Comparison of ENCODE assay signal across 1 cellular context in genomic region chr11:68022531-68022930, GRCh38.
TF ChIP-seq lines count a peak whose summit lies in the region.

No MANE protein-coding gene starts in this region.

TF ChIP-seq in HepG2, 621 proteins besides CTCF, POLR2A, EP300 and RAD21:
- TF ChIP-seq U2AF1 (optimal IDR thresholded peaks at IDR 0.05; ENCODE audit: low read depth, low read length), result no peak
- TF ChIP-seq ZNF263 (CRISPR knock-in tag; IDR thresholded peaks at IDR 0.05), result no peak
- TF ChIP-seq ZNF780A (CRISPR knock-in tag; IDR thresholded peaks at IDR 0.05), result no peak
- TF ChIP-seq AGO2 (optimal IDR thresholded peaks at IDR 0.05; ENCODE audit: low read depth, low read length), result peak; percentile 43
TF ChIP-seq in HepG2: peak in this region for 1.
